8 cellular contexts compared by ENCODE assay signal in the genomic region with DNA sequence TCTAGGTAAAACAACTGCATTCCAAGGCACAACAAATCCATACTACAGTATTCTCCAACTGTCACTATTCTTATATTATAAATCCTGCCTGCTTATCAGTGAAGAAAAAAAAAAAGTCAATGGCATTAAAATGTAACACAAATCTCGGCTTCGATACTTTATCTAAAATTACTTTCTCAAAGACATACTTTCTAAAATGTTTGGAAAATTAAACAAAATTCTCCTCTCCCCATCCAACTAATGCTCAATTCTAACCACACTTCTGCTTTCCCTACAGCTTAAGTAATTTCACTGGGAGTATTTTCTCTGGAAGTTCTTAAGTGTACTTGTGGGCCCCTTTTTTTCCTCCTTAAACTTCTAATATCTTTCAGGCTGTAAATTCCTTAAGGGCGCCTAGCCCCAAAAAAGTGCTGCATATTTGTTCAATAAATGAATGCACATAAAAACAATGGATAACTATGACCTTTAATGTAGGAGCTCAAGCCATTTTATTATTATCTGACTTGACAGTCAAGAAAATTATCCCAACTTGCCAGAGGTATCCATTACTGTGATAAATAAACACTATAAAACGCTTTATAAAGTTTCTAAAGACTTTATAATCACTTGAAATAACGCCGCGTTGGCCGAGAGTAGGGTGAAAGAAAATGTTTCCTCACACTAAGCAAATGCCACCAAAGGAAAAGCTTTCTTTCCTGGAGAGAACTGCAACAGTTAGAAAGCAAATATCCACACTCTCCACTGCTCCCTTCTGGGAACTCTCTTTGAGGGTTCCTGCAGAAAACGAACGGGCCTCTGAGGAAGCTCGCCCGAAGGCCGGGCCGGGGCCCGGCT. TPM values are rescaled to one million over a fixed set of nuclear protein-coding genes. Genes with fewer than 3 reads are reported as not detected.
DNase-seq lines count a peak whose midpoint lies in the region; ATAC-seq, FAIRE-seq and TF ChIP-seq lines count a peak whose summit lies in the region.

No MANE protein-coding gene starts in this region.

- no peaks in the 10 kb centered on the region for H3K36me3 ChIP-seq in CD8-positive, alpha-beta memory T cell (ENCODE audit: insufficient read depth, low read length)
- H3K36me3 ChIP-seq in Karpas-422 (ENCODE audit: insufficient read depth, low read length) = no peaks in the 10 kb centered on the region
- no peaks in the 10 kb centered on the region for H3K36me3 ChIP-seq in bronchial epithelial cell (ENCODE audit: control insufficient read depth, insufficient read depth, low read length)

- peaks cover 0 to 1% of the 10 kb centered on the region in 2 donors for H3K27me3 Mint-ChIP-seq in CD8-positive, alpha-beta memory T cell
- no peaks in the 10 kb centered on the region for H3K27me3 Mint-ChIP-seq in mesothelial cell of epicardium (ENCODE audit: low read depth)

- H3K36me3 Mint-ChIP-seq in CD8-positive, alpha-beta memory T cell = peaks cover 0 to 3% (median 2%) of the 10 kb centered on the region in 3 donors
- no peaks in the 10 kb centered on the region for H3K36me3 Mint-ChIP-seq in mesothelial cell of epicardium

- peak overlapping the region in 5 of 8 donors; percentile 38 to 80 (median 61) for H3K27ac Mint-ChIP-seq in CD8-positive, alpha-beta memory T cell
- peak overlapping the region; percentile 62 for H3K27ac Mint-ChIP-seq in mesothelial cell of epicardium

- FAIRE-seq in bronchial epithelial cell (lab: Jason Lieb, UNC) = no peak

- no peaks in the 10 kb centered on the region for H3K9me3 Mint-ChIP-seq in CD8-positive, alpha-beta memory T cell
- no peaks in the 10 kb centered on the region for H3K9me3 Mint-ChIP-seq in mesothelial cell of epicardium

- peak overlapping the region; percentile 96 to 100 (median 98) for H3K4me3 Mint-ChIP-seq in CD8-positive, alpha-beta memory T cell
- H3K4me3 Mint-ChIP-seq in mesothelial cell of epicardium = peak overlapping the region; percentile 98

- H3K9me2 ChIP-seq in Karpas-422 (replicated peaks; ENCODE audit: insufficient read depth, low read length) = no peaks in the 10 kb centered on the region

- ATAC-seq in GM19467 (IDR thresholded peaks at IDR 0.05; ENCODE audit: unreplicated experiment) (no peak), HG02571 (IDR thresholded peaks at IDR 0.05; ENCODE audit: unreplicated experiment) (no peak)

- CTCF ChIA-PET in CD8-positive, alpha-beta memory T cell (lab: Charles Lee) = interaction anchor here (1.1 to 2.2 kb wide), 5 partner anchors 13 to 35 kb away, joined by 3 to 6 read pairs (median 4); no protein-coding TSS in a partner anchor

- POLR2A ChIA-PET in CD8-positive, alpha-beta memory T cell (lab: Charles Lee) = interaction anchor here (1.2 to 2.1 kb wide), 4 partner anchors 9 to 394 kb away, joined by 5 to 21 read pairs (median 11); partner anchors contain the start of genes AP4S1, DTD2, HECTD1 and STRN3

- peak overlapping the region; percentile 87 for H3K9ac ChIP-seq in Karpas-422 (ENCODE audit: low read length)

- H3K4me1 ChIP-seq in CD8-positive, alpha-beta memory T cell (ENCODE audit: insufficient read depth, low read length) = peaks cover 9% of the 10 kb centered on the region
- peaks cover 44% of the 10 kb centered on the region for H3K4me1 ChIP-seq in Karpas-422 (ENCODE audit: low read length)

- H3K9me3 ChIP-seq in CD8-positive, alpha-beta memory T cell (ENCODE audit: low read length) = no peaks in the 10 kb centered on the region
- H3K9me3 ChIP-seq in Karpas-422 (ENCODE audit: low read length) = no peaks in the 10 kb centered on the region

- TF ChIP-seq CTCF in bronchial epithelial cell (IDR thresholded peaks at IDR 0.05; ENCODE audit: insufficient read depth, low read length, severe bottlenecking) (no peak), mesothelial cell of epicardium (IDR thresholded peaks at IDR 0.05; ENCODE audit: unreplicated experiment) (no peak)

- no peaks in the 10 kb centered on the region for H4K20me1 ChIP-seq in Karpas-422 (ENCODE audit: insufficient read depth, low read depth, low read length)

- H3K4me1 Mint-ChIP-seq in CD8-positive, alpha-beta memory T cell = peaks cover 24 to 39% (median 30%) of the 10 kb centered on the region in 3 donors
- H3K4me1 Mint-ChIP-seq in mesothelial cell of epicardium = peaks cover 15% of the 10 kb centered on the region

- peak overlapping the region; percentile 81 for H3K27ac ChIP-seq in CD8-positive, alpha-beta memory T cell (ENCODE audit: low read depth, low read length)
- H3K27ac ChIP-seq in Karpas-422 (ENCODE audit: low read length) = peak overlapping the region; percentile 20; the same call in 1 of the 2 replicates

- H3K27me3 ChIP-seq in CD8-positive, alpha-beta memory T cell (ENCODE audit: insufficient read depth, low read length, poor library complexity, severe bottlenecking) = no peaks in the 10 kb centered on the region
- H3K27me3 ChIP-seq in Karpas-422 (ENCODE audit: low read length) = no peaks in the 10 kb centered on the region
- H3K27me3 ChIP-seq in bronchial epithelial cell (ENCODE audit: control insufficient read depth, insufficient read depth, low read length) = no peaks in the 10 kb centered on the region

- peaks cover 58% of the 10 kb centered on the region for H3K79me2 ChIP-seq in Karpas-422 (ENCODE audit: low read length)

- DNase-seq in CD8-positive, alpha-beta memory T cell = no peak
- DNase-seq in Karpas-422 = peak; percentile 60
- peak; percentile 38 for DNase-seq in bronchial epithelial cell (ENCODE audit: low read depth)
- no peak for DNase-seq in mesothelial cell of epicardium (ENCODE audit: low spot score in 2 of 2, unreplicated experiment in 2 of 2)
- DNase-seq in NCI-H69 (lab: John Stamatoyannopoulos, UW) = no peak
- no peak for DNase-seq in activated CD4-positive, alpha-beta T cell treated with anti-CD3 and anti-CD28 coated beads, Interleukin-2, amount 50 U/mL, for 1 hour

- H2AFZ ChIP-seq in Karpas-422 (ENCODE audit: low read length) = 0 out of 2 replicates have a peak overlapping the region, but pooled peaks have one; percentile 6

- H3K4me3 ChIP-seq in CD8-positive, alpha-beta memory T cell (ENCODE audit: low read length) = peak overlapping the region; percentile 93
- peak overlapping the region; percentile 88 for H3K4me3 ChIP-seq in Karpas-422 (ENCODE audit: low read length)
- peak overlapping the region; percentile 100 for H3K4me3 ChIP-seq in bronchial epithelial cell (ENCODE audit: low read depth, low read length)

- peak overlapping the region; percentile 99 for H3K4me2 ChIP-seq in Karpas-422 (ENCODE audit: low read depth, low read length, poor library complexity, severe bottlenecking)

RNA-seq across cellular contexts. Expression of gene HEATR5A, which starts 1.0 kb away (rescaled TPM):
- total RNA-seq in CD8-positive, alpha-beta memory T cell = 10 to 100 TPM; 12.7 to 13.8 TPM
- 6.1 TPM for polyA plus RNA-seq in CD8-positive, alpha-beta memory T cell
- total RNA-seq in Karpas-422 (2014; rRNA removed; shearing (Covaris generic); ENCODE audit: low replicate concordance) = 19.3 and 47.4 TPM in 2 replicates
- 15.5 and 15.8 TPM in 2 replicates for total RNA-seq in bronchial epithelial cell
- 21.5 to 24.4 TPM (median 22.2 TPM) in 3 replicates for total RNA-seq in mesothelial cell of epicardium

RNA-seq across cellular contexts. Expression of gene DTD2, which starts 37.9 kb away (rescaled TPM):
- total RNA-seq in CD8-positive, alpha-beta memory T cell = 10 to 100 TPM; 28.4 to 28.7 TPM
- 18.0 TPM for polyA plus RNA-seq in CD8-positive, alpha-beta memory T cell
- total RNA-seq in Karpas-422 (2014; rRNA removed; shearing (Covaris generic); ENCODE audit: low replicate concordance) = 54.7 and 86.1 TPM in 2 replicates
- total RNA-seq in bronchial epithelial cell (36.2 and 57.9 TPM in 2 replicates), mesothelial cell of epicardium (28.7 to 33.6 TPM (median 29.5 TPM) in 3 replicates)

Comparison
In these comparisons a context has a peak if more than half of its experiments do, and no peak if none do; other contexts are left out.
1. DNase-seq: peak in Karpas-422 (single experiment) and bronchial epithelial cell (single experiment); none in CD8-positive, alpha-beta memory T cell (0 of 5), mesothelial cell of epicardium (0 of 2), NCI-H69 (single experiment) and activated CD4-positive, alpha-beta T cell treated with anti-CD3 and anti-CD28 coated beads, Interleukin-2, amount 50 U/mL, for 1 hour (single experiment).
2. Peak in every context shown above with its lines, with median percentiles within 50 percentile points of each other: H3K4me3 ChIP-seq.